In genomic region chr4:7390366-7390765, GRCh38 we compare ENCODE assay signal across 20 cellular contexts. TPM values are rescaled to one million over a fixed set of nuclear protein-coding genes. Genes with fewer than 3 reads are reported as not detected.
"Had no signal": no experiment of that assay in that cellular context is flagged by ENCODE, and none has a peak within 500 bp of the region (broad histone marks: within the 10 kb centered on the region; RNA-seq: fewer than 3 reads in every experiment).

No MANE protein-coding gene starts in this region.

- H3K4me1 ChIP-seq: left lung, pancreas, tibial artery had no signal

- H3K4me3 Mint-ChIP-seq: activated naive CD4-positive, alpha-beta T cell treated with anti-CD3 and anti-CD28 coated beads, Interleukin-2, amount 10 ng/mL, durations not matched to agents 7 days and 5 days; activated T-helper 17 cell treated with anti-CD3 and anti-CD28 coated beads, Interleukin-2, amount 50 U/mL, for 72 hours; memory B cell; nephron progenitor cell; stimulated activated effector memory CD8-positive, alpha-beta T cell treated with anti-CD3 and anti-CD28 coated beads, Interleukin-12 subunit alpha, Interleukin-12 subunit beta, amount 100 ng/mL, for 72 hours had no signal

- H3K27me3 ChIP-seq: esophagus muscularis mucosa, pancreas had no signal

- ATAC-seq: activated CD4-positive, CD25-positive, alpha-beta regulatory T cell treated with anti-CD3 and anti-CD28 coated beads, Interleukin-2, amount 50 U/mL, for 24 hours; activated T-helper 17 cell treated with anti-CD3 and anti-CD28 coated beads, Interleukin-2, amount 50 U/mL, for 72 hours; left lung; pancreas; stimulated activated effector memory CD8-positive, alpha-beta T cell treated with anti-CD3 and anti-CD28 coated beads, Interleukin-12 subunit alpha, Interleukin-12 subunit beta, amount 100 ng/mL, for 72 hours had no signal

- H3K36me3 Mint-ChIP-seq: activated naive CD4-positive, alpha-beta T cell treated with anti-CD3 and anti-CD28 coated beads, Interleukin-2, amount 10 ng/mL, durations not matched to agents 7 days and 5 days; memory B cell; stimulated activated effector memory CD8-positive, alpha-beta T cell treated with anti-CD3 and anti-CD28 coated beads, Interleukin-12 subunit alpha, Interleukin-12 subunit beta, amount 100 ng/mL, for 72 hours had no signal

- DNase-seq: activated CD4-positive, alpha-beta T cell treated with anti-CD3 and anti-CD28 coated beads, Interleukin-2, amount 50 U/mL, for 48 hours; activated naive CD4-positive, alpha-beta T cell treated with anti-CD3 and anti-CD28 coated beads, Interleukin-2, amount 10 ng/mL, durations not matched to agents 7 days and 5 days; activated T-cell treated with anti-CD3 and anti-CD28 coated beads for 4 hours; amniotic stem cell; brain microvascular endothelial cell; foreskin fibroblast; nephron progenitor cell; SHP77 had no signal

- H3K4me3 ChIP-seq: esophagus muscularis mucosa, left lung, pancreas, skin epidermis, tibial artery had no signal

- H3K36me3 ChIP-seq: brain microvascular endothelial cell, esophagus muscularis mucosa, left lung, pancreas, tibial artery had no signal

- H3K4me1 Mint-ChIP-seq: activated naive CD4-positive, alpha-beta T cell treated with anti-CD3 and anti-CD28 coated beads, Interleukin-2, amount 10 ng/mL, durations not matched to agents 7 days and 5 days had no signal

- H3K27ac Mint-ChIP-seq: activated naive CD4-positive, alpha-beta T cell treated with anti-CD3 and anti-CD28 coated beads, Interleukin-2, amount 10 ng/mL, durations not matched to agents 7 days and 5 days; activated T-helper 17 cell treated with anti-CD3 and anti-CD28 coated beads, Interleukin-2, amount 50 U/mL, for 72 hours; memory B cell; nephron progenitor cell had no signal

- H3K9me3 ChIP-seq: esophagus muscularis mucosa, left lung, pancreas, tibial artery had no signal

- H3K27me3 Mint-ChIP-seq: activated naive CD4-positive, alpha-beta T cell treated with anti-CD3 and anti-CD28 coated beads, Interleukin-2, amount 10 ng/mL, durations not matched to agents 7 days and 5 days had no signal

- H3K27ac ChIP-seq: brain microvascular endothelial cell, esophagus muscularis mucosa, left lung, pancreas, skin epidermis, tibial artery had no signal

- H3K9me3 Mint-ChIP-seq: nephron progenitor cell; stimulated activated effector memory CD8-positive, alpha-beta T cell treated with anti-CD3 and anti-CD28 coated beads, Interleukin-12 subunit alpha, Interleukin-12 subunit beta, amount 100 ng/mL, for 72 hours had no signal

RNA-seq across cellular contexts. Expression of gene PSAPL1, which starts 44.4 kb away (rescaled TPM):
- total RNA-seq: activated T-helper 17 cell treated with anti-CD3 and anti-CD28 coated beads, Interleukin-2, amount 50 U/mL, for 72 hours; cerebellum; esophagus muscularis mucosa; renal cortical epithelial cell; T-helper 2 cell treated with Interferon-gamma antibody and Interleukin-4, amounts not matched to agents 100 ng/mL and 5 ng/mL, for 36 hours had no signal
- polyA plus RNA-seq: pancreas had no signal
